2 cellular contexts compared by ENCODE assay signal in the genomic region with DNA sequence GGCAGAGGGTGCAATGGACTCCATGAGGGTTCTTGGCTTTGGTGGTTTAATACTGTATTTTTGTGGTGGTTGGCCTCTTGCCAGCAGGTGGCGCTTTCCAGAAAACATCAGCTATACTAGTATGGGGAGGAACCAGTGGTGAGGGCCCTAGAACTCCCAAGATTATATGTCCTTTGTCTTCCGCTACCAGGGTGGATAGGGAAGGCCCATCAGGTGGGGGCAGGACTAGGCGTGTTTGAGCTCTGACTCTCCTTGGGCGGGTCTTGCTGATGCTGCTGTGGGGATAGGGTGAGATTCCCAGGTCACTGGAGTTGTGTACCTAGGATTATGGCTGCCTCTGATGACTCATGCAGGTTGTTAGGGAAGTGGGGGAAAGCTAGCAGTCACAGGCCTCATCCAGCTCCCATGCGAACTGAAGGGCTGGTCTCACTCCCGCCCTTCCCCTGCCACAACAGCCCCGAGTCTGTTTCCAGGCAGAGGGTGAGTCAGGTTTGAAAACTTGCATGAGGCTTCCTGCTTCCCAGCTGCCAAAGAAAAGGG.
A peak's percentile ranks its signal among the peaks of the same experiment; 100 is the strongest.
TF ChIP-seq lines count a peak whose summit lies in the region.

No MANE protein-coding gene starts in this region.

TF ChIP-seq in HEK293, 187 proteins besides CTCF, POLR2A, EP300 and RAD21 (continued from another document):
- TF ChIP-seq, protein P1, sequence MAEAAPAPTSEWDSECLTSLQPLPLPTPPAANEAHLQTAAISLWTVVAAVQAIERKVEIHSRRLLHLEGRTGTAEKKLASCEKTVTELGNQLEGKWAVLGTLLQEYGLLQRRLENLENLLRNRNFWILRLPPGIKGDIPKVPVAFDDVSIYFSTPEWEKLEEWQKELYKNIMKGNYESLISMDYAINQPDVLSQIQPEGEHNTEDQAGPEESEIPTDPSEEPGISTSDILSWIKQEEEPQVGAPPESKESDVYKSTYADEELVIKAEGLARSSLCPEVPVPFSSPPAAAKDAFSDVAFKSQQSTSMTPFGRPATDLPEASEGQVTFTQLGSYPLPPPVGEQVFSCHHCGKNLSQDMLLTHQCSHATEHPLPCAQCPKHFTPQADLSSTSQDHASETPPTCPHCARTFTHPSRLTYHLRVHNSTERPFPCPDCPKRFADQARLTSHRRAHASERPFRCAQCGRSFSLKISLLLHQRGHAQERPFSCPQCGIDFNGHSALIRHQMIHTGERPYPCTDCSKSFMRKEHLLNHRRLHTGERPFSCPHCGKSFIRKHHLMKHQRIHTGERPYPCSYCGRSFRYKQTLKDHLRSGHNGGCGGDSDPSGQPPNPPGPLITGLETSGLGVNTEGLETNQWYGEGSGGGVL (tag by site-specific recombination; IDR thresholded peaks at IDR 0.05) = peak; percentile 47
- TF ChIP-seq SP2 (tag by site-specific recombination; IDR thresholded peaks at IDR 0.05) = 0 out of 2 replicates have a peak, but pooled peaks have one; percentile 8
- TF ChIP-seq IKZF3 (tag by site-specific recombination; IDR thresholded peaks at IDR 0.05) = no peak
- TF ChIP-seq ZNF623 (tag by site-specific recombination; IDR thresholded peaks at IDR 0.05) = no peak
- TF ChIP-seq ZNF792 (tag by site-specific recombination; IDR thresholded peaks at IDR 0.05) = no peak
- no peak for TF ChIP-seq ZNF654 (tag by site-specific recombination; IDR thresholded peaks at IDR 0.05; ENCODE audit: low read depth)
- TF ChIP-seq, protein P2, sequence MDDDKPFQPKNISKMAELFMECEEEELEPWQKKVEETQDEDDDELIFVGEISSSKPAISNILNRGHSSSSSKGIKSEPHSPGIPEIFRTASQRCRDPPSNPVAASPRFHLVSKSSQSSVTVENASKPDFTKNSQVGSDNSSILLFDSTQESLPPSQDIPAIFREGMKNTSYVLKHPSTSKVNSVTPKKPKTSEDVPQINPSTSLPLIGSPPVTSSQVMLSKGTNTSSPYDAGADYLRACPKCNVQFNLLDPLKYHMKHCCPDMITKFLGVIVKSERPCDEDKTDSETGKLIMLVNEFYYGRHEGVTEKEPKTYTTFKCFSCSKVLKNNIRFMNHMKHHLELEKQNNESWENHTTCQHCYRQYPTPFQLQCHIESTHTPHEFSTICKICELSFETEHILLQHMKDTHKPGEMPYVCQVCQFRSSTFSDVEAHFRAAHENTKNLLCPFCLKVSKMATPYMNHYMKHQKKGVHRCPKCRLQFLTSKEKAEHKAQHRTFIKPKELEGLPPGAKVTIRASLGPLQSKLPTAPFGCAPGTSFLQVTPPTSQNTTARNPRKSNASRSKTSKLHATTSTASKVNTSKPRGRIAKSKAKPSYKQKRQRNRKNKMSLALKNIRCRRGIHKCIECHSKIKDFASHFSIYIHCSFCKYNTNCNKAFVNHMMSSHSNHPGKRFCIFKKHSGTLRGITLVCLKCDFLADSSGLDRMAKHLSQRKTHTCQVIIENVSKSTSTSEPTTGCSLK (tag by site-specific recombination; IDR thresholded peaks at IDR 0.05) = no peak
- no peak for TF ChIP-seq ZNF626 (tag by site-specific recombination; IDR thresholded peaks at IDR 0.05)
- TF ChIP-seq, protein P3, sequence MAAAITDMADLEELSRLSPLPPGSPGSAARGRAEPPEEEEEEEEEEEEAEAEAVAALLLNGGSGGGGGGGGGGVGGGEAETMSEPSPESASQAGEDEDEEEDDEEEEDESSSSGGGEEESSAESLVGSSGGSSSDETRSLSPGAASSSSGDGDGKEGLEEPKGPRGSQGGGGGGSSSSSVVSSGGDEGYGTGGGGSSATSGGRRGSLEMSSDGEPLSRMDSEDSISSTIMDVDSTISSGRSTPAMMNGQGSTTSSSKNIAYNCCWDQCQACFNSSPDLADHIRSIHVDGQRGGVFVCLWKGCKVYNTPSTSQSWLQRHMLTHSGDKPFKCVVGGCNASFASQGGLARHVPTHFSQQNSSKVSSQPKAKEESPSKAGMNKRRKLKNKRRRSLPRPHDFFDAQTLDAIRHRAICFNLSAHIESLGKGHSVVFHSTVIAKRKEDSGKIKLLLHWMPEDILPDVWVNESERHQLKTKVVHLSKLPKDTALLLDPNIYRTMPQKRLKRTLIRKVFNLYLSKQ (tag by site-specific recombination; IDR thresholded peaks at IDR 0.05; ENCODE audit: borderline replicate concordance) = no peak
- TF ChIP-seq ZNF791 (tag by site-specific recombination; IDR thresholded peaks at IDR 0.05) = no peak
- no peak for TF ChIP-seq ZNF664 (tag by site-specific recombination; IDR thresholded peaks at IDR 0.05)
- no peak for TF ChIP-seq ZNF239 (tag by site-specific recombination; IDR thresholded peaks at IDR 0.05)

TF ChIP-seq in H1, 55 proteins besides CTCF, POLR2A, EP300 and RAD21 (continued from another document):
- TF ChIP-seq, protein P4, sequence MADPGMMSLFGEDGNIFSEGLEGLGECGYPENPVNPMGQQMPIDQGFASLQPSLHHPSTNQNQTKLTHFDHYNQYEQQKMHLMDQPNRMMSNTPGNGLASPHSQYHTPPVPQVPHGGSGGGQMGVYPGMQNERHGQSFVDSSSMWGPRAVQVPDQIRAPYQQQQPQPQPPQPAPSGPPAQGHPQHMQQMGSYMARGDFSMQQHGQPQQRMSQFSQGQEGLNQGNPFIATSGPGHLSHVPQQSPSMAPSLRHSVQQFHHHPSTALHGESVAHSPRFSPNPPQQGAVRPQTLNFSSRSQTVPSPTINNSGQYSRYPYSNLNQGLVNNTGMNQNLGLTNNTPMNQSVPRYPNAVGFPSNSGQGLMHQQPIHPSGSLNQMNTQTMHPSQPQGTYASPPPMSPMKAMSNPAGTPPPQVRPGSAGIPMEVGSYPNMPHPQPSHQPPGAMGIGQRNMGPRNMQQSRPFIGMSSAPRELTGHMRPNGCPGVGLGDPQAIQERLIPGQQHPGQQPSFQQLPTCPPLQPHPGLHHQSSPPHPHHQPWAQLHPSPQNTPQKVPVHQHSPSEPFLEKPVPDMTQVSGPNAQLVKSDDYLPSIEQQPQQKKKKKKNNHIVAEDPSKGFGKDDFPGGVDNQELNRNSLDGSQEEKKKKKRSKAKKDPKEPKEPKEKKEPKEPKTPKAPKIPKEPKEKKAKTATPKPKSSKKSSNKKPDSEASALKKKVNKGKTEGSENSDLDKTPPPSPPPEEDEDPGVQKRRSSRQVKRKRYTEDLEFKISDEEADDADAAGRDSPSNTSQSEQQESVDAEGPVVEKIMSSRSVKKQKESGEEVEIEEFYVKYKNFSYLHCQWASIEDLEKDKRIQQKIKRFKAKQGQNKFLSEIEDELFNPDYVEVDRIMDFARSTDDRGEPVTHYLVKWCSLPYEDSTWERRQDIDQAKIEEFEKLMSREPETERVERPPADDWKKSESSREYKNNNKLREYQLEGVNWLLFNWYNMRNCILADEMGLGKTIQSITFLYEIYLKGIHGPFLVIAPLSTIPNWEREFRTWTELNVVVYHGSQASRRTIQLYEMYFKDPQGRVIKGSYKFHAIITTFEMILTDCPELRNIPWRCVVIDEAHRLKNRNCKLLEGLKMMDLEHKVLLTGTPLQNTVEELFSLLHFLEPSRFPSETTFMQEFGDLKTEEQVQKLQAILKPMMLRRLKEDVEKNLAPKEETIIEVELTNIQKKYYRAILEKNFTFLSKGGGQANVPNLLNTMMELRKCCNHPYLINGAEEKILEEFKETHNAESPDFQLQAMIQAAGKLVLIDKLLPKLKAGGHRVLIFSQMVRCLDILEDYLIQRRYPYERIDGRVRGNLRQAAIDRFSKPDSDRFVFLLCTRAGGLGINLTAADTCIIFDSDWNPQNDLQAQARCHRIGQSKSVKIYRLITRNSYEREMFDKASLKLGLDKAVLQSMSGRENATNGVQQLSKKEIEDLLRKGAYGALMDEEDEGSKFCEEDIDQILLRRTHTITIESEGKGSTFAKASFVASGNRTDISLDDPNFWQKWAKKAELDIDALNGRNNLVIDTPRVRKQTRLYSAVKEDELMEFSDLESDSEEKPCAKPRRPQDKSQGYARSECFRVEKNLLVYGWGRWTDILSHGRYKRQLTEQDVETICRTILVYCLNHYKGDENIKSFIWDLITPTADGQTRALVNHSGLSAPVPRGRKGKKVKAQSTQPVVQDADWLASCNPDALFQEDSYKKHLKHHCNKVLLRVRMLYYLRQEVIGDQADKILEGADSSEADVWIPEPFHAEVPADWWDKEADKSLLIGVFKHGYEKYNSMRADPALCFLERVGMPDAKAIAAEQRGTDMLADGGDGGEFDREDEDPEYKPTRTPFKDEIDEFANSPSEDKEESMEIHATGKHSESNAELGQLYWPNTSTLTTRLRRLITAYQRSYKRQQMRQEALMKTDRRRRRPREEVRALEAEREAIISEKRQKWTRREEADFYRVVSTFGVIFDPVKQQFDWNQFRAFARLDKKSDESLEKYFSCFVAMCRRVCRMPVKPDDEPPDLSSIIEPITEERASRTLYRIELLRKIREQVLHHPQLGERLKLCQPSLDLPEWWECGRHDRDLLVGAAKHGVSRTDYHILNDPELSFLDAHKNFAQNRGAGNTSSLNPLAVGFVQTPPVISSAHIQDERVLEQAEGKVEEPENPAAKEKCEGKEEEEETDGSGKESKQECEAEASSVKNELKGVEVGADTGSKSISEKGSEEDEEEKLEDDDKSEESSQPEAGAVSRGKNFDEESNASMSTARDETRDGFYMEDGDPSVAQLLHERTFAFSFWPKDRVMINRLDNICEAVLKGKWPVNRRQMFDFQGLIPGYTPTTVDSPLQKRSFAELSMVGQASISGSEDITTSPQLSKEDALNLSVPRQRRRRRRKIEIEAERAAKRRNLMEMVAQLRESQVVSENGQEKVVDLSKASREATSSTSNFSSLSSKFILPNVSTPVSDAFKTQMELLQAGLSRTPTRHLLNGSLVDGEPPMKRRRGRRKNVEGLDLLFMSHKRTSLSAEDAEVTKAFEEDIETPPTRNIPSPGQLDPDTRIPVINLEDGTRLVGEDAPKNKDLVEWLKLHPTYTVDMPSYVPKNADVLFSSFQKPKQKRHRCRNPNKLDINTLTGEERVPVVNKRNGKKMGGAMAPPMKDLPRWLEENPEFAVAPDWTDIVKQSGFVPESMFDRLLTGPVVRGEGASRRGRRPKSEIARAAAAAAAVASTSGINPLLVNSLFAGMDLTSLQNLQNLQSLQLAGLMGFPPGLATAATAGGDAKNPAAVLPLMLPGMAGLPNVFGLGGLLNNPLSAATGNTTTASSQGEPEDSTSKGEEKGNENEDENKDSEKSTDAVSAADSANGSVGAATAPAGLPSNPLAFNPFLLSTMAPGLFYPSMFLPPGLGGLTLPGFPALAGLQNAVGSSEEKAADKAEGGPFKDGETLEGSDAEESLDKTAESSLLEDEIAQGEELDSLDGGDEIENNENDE (IDR thresholded peaks at IDR 0.05; ENCODE audit: insufficient replicate concordance, low read length) = no peak
- no peak for TF ChIP-seq ASH2L (IDR thresholded peaks at IDR 0.05; ENCODE audit: low read length)
- TF ChIP-seq, protein P5, sequence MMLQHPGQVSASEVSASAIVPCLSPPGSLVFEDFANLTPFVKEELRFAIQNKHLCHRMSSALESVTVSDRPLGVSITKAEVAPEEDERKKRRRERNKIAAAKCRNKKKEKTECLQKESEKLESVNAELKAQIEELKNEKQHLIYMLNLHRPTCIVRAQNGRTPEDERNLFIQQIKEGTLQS (IDR thresholded peaks at IDR 0.05; ENCODE audit: insufficient read depth, low read depth, low read length) = no peak
- no peak for TF ChIP-seq SUZ12 (IDR thresholded peaks at IDR 0.05; ENCODE audit: low read length)
- TF ChIP-seq ZNF274 (IDR thresholded peaks at IDR 0.05; ENCODE audit: borderline replicate concordance, extremely low read depth, low read length) = no peak
- no peak for TF ChIP-seq TCF12 (IDR thresholded peaks at IDR 0.05; ENCODE audit: low read depth, low read length)
